In genomic region chr22:19401483-19401882, GRCh38 we compare ENCODE assay signal across 15 cellular contexts. TPM values are rescaled to one million over a fixed set of nuclear protein-coding genes. Genes with fewer than 3 reads are reported as not detected.
DNase-seq lines count a peak whose midpoint lies in the region; ATAC-seq and TF ChIP-seq lines count a peak whose summit lies in the region.
"Had no signal": no experiment of that assay in that cellular context is flagged by ENCODE, and none has a peak within 500 bp of the region (broad histone marks: within the 10 kb centered on the region; RNA-seq: fewer than 3 reads in every experiment).

No MANE protein-coding gene starts in this region.

- H3K27me3 Mint-ChIP-seq in activated CD8-positive, alpha-beta T cell treated with anti-CD3 and anti-CD28 coated beads, Interleukin-2, amount 10 ng/mL, durations not matched to agents 7 days and 5 days (ENCODE audit: low read depth): no peaks in the 10 kb centered on the region
- H3K27me3 Mint-ChIP-seq in activated CD8-positive, alpha-beta T cell treated with anti-CD3 and anti-CD28 coated beads for 36 hours: no peaks in the 10 kb centered on the region
- H3K27me3 Mint-ChIP-seq in activated T-helper 17 cell treated with anti-CD3 and anti-CD28 coated beads, Interleukin-2, amount 50 U/mL, for 72 hours: no peaks in the 10 kb centered on the region
- H3K27me3 Mint-ChIP-seq in immature natural killer cell (ENCODE audit: low read depth in 3 of 3): peaks cover 0 to 3% (median 0%) of the 10 kb centered on the region in 3 donors
- no peaks in the 10 kb centered on the region for H3K27me3 Mint-ChIP-seq in progenitor cell of endocrine pancreas
- H3K27me3 Mint-ChIP-seq: CD4-positive, CD25-positive, alpha-beta regulatory T cell had no signal

- no peak for TF ChIP-seq CTCF in activated CD8-positive, alpha-beta T cell treated with anti-CD3 and anti-CD28 coated beads for 36 hours (IDR thresholded peaks at IDR 0.05)
- TF ChIP-seq CTCF in progenitor cell of endocrine pancreas (IDR thresholded peaks at IDR 0.05; ENCODE audit: unreplicated experiment): no peak

- no peaks in the 10 kb centered on the region for H3K9me3 Mint-ChIP-seq in activated CD8-positive, alpha-beta T cell treated with anti-CD3 and anti-CD28 coated beads, Interleukin-2, amount 10 ng/mL, durations not matched to agents 7 days and 5 days (ENCODE audit: insufficient read depth)
- H3K9me3 Mint-ChIP-seq in activated CD8-positive, alpha-beta T cell treated with anti-CD3 and anti-CD28 coated beads for 36 hours: no peaks in the 10 kb centered on the region
- no peaks in the 10 kb centered on the region for H3K9me3 Mint-ChIP-seq in activated T-helper 17 cell treated with anti-CD3 and anti-CD28 coated beads, Interleukin-2, amount 50 U/mL, for 72 hours
- H3K9me3 Mint-ChIP-seq in immature natural killer cell (no peaks in the 10 kb centered on the region), progenitor cell of endocrine pancreas (ENCODE audit: low read depth) (no peaks in the 10 kb centered on the region)
- H3K9me3 Mint-ChIP-seq: CD4-positive, CD25-positive, alpha-beta regulatory T cell; GM23338; H9 had no signal

- no peak overlapping the region for H3K4me3 Mint-ChIP-seq in activated CD8-positive, alpha-beta T cell treated with anti-CD3 and anti-CD28 coated beads, Interleukin-2, amount 10 ng/mL, durations not matched to agents 7 days and 5 days
- no peak overlapping the region for H3K4me3 Mint-ChIP-seq in activated CD8-positive, alpha-beta T cell treated with anti-CD3 and anti-CD28 coated beads for 36 hours
- no peak overlapping the region for H3K4me3 Mint-ChIP-seq in activated T-helper 17 cell treated with anti-CD3 and anti-CD28 coated beads, Interleukin-2, amount 50 U/mL, for 72 hours
- H3K4me3 Mint-ChIP-seq in immature natural killer cell (no peak overlapping the region), progenitor cell of endocrine pancreas (ENCODE audit: low read depth) (no peak overlapping the region)
- H3K4me3 Mint-ChIP-seq: CD4-positive, CD25-positive, alpha-beta regulatory T cell; GM23338; H9 had no signal

- peaks cover 44% of the 10 kb centered on the region for H3K36me3 Mint-ChIP-seq in activated CD8-positive, alpha-beta T cell treated with anti-CD3 and anti-CD28 coated beads, Interleukin-2, amount 10 ng/mL, durations not matched to agents 7 days and 5 days (ENCODE audit: low read depth)
- peaks cover 30% of the 10 kb centered on the region for H3K36me3 Mint-ChIP-seq in activated CD8-positive, alpha-beta T cell treated with anti-CD3 and anti-CD28 coated beads for 36 hours (ENCODE audit: low read depth)
- peaks cover 95% of the 10 kb centered on the region for H3K36me3 Mint-ChIP-seq in activated T-helper 17 cell treated with anti-CD3 and anti-CD28 coated beads, Interleukin-2, amount 50 U/mL, for 72 hours (ENCODE audit: low read depth)
- H3K36me3 Mint-ChIP-seq in immature natural killer cell (peaks cover 8 to 51% (median 24%) of the 10 kb centered on the region in 3 donors), progenitor cell of endocrine pancreas (ENCODE audit: insufficient read depth) (peaks cover 9% of the 10 kb centered on the region)

- H3K27ac Mint-ChIP-seq in activated CD8-positive, alpha-beta T cell treated with anti-CD3 and anti-CD28 coated beads, Interleukin-2, amount 10 ng/mL, durations not matched to agents 7 days and 5 days: peak overlapping the region; percentile 45
- H3K27ac Mint-ChIP-seq in activated CD8-positive, alpha-beta T cell treated with anti-CD3 and anti-CD28 coated beads for 36 hours: no peak overlapping the region
- peak overlapping the region; percentile 66 for H3K27ac Mint-ChIP-seq in activated T-helper 17 cell treated with anti-CD3 and anti-CD28 coated beads, Interleukin-2, amount 50 U/mL, for 72 hours
- H3K27ac Mint-ChIP-seq in immature natural killer cell: peak overlapping the region; percentile 22 to 76 (median 63)
- peak overlapping the region; percentile 19 for H3K27ac Mint-ChIP-seq in progenitor cell of endocrine pancreas
- H3K27ac Mint-ChIP-seq: GM23338 had no signal

- no peak for ATAC-seq in activated CD8-positive, alpha-beta T cell treated with anti-CD3 and anti-CD28 coated beads, Interleukin-2, amount 10 ng/mL, durations not matched to agents 7 days and 5 days
- no peak for ATAC-seq in activated CD8-positive, alpha-beta T cell treated with anti-CD3 and anti-CD28 coated beads for 36 hours
- ATAC-seq in activated T-helper 17 cell treated with anti-CD3 and anti-CD28 coated beads, Interleukin-2, amount 50 U/mL, for 72 hours (replicated peaks): no peak
- no peak for ATAC-seq in GM18511 (IDR thresholded peaks at IDR 0.05; ENCODE audit: unreplicated experiment)
- ATAC-seq: GM23338, HepG2 had no signal

- DNase-seq in activated CD8-positive, alpha-beta T cell treated with anti-CD3 and anti-CD28 coated beads, Interleukin-2, amount 10 ng/mL, durations not matched to agents 7 days and 5 days: no peak
- DNase-seq in activated CD8-positive, alpha-beta T cell treated with anti-CD3 and anti-CD28 coated beads for 36 hours: no peak
- DNase-seq in immature natural killer cell (no peak), progenitor cell of endocrine pancreas (ENCODE audit: low spot score, unreplicated experiment) (no peak), NCI-H2029 (lab: John Stamatoyannopoulos, UW) (no peak), DMS153 treated with DMSO at 0.1 percent for 48 hours (lab: John Stamatoyannopoulos, UW; ENCODE audit: unreplicated experiment) (no peak)
- DNase-seq: ACHN; CD4-positive, CD25-positive, alpha-beta regulatory T cell; DMS79 treated with DMSO at 0.1 percent for 48 hours; EL; H9 had no signal

- peaks cover 2% of the 10 kb centered on the region for H3K4me1 Mint-ChIP-seq in activated CD8-positive, alpha-beta T cell treated with anti-CD3 and anti-CD28 coated beads, Interleukin-2, amount 10 ng/mL, durations not matched to agents 7 days and 5 days (ENCODE audit: low read depth)
- H3K4me1 Mint-ChIP-seq in activated CD8-positive, alpha-beta T cell treated with anti-CD3 and anti-CD28 coated beads for 36 hours (ENCODE audit: low read depth): no peaks in the 10 kb centered on the region
- no peaks in the 10 kb centered on the region for H3K4me1 Mint-ChIP-seq in activated T-helper 17 cell treated with anti-CD3 and anti-CD28 coated beads, Interleukin-2, amount 50 U/mL, for 72 hours
- H3K4me1 Mint-ChIP-seq in immature natural killer cell (peaks cover 15 to 32% of the 10 kb centered on the region in 2 donors), progenitor cell of endocrine pancreas (ENCODE audit: low read depth) (no peaks in the 10 kb centered on the region)
- H3K4me1 Mint-ChIP-seq: GM23338, H9 had no signal

- POLR2A ChIA-PET in activated CD8-positive, alpha-beta T cell treated with anti-CD3 and anti-CD28 coated beads, Interleukin-2, amount 10 ng/mL, durations not matched to agents 7 days and 5 days (lab: Charles Lee): no interaction called here
- POLR2A ChIA-PET in activated CD8-positive, alpha-beta T cell treated with anti-CD3 and anti-CD28 coated beads for 36 hours (lab: Charles Lee): no interaction called here

- intact Hi-C loops in activated CD8-positive, alpha-beta T cell treated with anti-CD3 and anti-CD28 coated beads for 36 hours (cut with micrococcal nuclease): no loop called here

- CTCF ChIA-PET in activated CD8-positive, alpha-beta T cell treated with anti-CD3 and anti-CD28 coated beads, Interleukin-2, amount 10 ng/mL, durations not matched to agents 7 days and 5 days (lab: Charles Lee): no interaction called here
- CTCF ChIA-PET in activated CD8-positive, alpha-beta T cell treated with anti-CD3 and anti-CD28 coated beads for 36 hours (lab: Charles Lee): no interaction called here

RNA-seq across cellular contexts. Expression of gene HIRA, which starts 30.1 kb away (rescaled TPM):
- total RNA-seq in activated CD8-positive, alpha-beta T cell treated with anti-CD3 and anti-CD28 coated beads, Interleukin-2, amount 10 ng/mL, durations not matched to agents 7 days and 5 days: 10 to 100 TPM; 47.0 to 48.1 TPM
- total RNA-seq in activated CD8-positive, alpha-beta T cell treated with anti-CD3 and anti-CD28 coated beads for 36 hours: 10 to 100 TPM; 29.7 to 30.5 TPM
- total RNA-seq in activated T-helper 17 cell treated with anti-CD3 and anti-CD28 coated beads, Interleukin-2, amount 50 U/mL, for 72 hours: 10 to 100 TPM; 21.4 to 45.6 TPM
- 10 to 100 TPM in 1 of 3 donors, 1 to 10 TPM in 2; 4.3 to 11.5 (median 5.2) TPM for polyA plus RNA-seq in immature natural killer cell
- 45.3 and 45.9 TPM in 2 replicates for total RNA-seq in progenitor cell of endocrine pancreas

RNA-seq across cellular contexts. Expression of gene MRPL40, which starts 30.9 kb away (rescaled TPM):
- total RNA-seq in activated CD8-positive, alpha-beta T cell treated with anti-CD3 and anti-CD28 coated beads, Interleukin-2, amount 10 ng/mL, durations not matched to agents 7 days and 5 days: 10 to 100 TPM; 26.8 to 29.5 TPM
- total RNA-seq in activated CD8-positive, alpha-beta T cell treated with anti-CD3 and anti-CD28 coated beads for 36 hours: 10 to 100 TPM; 39.8 to 40.9 TPM
- 10 to 100 TPM; 11.8 to 25.7 TPM for total RNA-seq in activated T-helper 17 cell treated with anti-CD3 and anti-CD28 coated beads, Interleukin-2, amount 50 U/mL, for 72 hours
- polyA plus RNA-seq in immature natural killer cell: 10 to 100 TPM; 64.7 to 85.1 (median 77.9) TPM
- 20.7 and 23.6 TPM in 2 replicates for total RNA-seq in progenitor cell of endocrine pancreas

RNA-seq across cellular contexts. Expression of gene C22orf39, which starts 46.0 kb away (rescaled TPM):
- 10 to 100 TPM; 33.9 to 35.0 TPM for total RNA-seq in activated CD8-positive, alpha-beta T cell treated with anti-CD3 and anti-CD28 coated beads, Interleukin-2, amount 10 ng/mL, durations not matched to agents 7 days and 5 days
- total RNA-seq in activated CD8-positive, alpha-beta T cell treated with anti-CD3 and anti-CD28 coated beads for 36 hours: 10 to 100 TPM; 26.9 to 29.8 TPM
- 10 to 100 TPM; 18.6 to 21.7 TPM for total RNA-seq in activated T-helper 17 cell treated with anti-CD3 and anti-CD28 coated beads, Interleukin-2, amount 50 U/mL, for 72 hours
- polyA plus RNA-seq in immature natural killer cell: 10 to 100 TPM; 67.8 to 75.5 (median 71.0) TPM
- 28.8 and 33.7 TPM in 2 replicates for total RNA-seq in progenitor cell of endocrine pancreas
